Comparison of ENCODE assay signal across 8 cellular contexts in the genomic region with DNA sequence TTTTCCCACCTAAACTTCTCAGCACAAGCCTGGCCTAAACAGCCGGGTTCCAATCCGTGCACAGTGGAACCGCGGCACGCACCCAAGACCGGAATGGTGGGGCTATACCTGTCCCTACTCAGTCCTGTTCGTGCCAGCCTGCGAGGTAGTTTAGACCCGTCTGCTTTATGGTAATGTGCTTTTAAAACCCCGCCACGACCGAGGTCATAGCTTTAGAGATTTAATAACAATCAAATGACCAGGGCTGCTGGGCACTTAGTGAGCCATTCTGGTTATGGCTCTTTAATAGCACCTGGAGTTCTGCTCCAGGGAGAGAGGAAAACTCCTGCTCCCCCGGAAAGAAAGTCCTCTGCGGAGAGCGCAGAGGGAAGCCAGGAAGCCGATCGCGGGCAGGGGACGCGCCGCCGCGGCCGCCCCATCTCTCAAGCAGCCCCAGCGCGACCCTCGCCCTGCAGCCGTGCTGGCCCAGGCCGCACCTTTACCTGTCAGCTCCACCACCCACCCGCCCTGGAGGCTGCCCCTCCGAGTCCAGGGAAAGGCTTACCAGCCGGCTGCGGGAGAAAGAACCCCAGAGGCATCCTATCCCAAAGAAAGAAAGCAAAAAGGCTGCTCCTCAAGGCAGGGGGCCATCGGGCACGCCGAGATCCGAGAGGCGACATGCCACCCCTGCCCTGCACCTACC. TPM values are rescaled to one million over a fixed set of nuclear protein-coding genes. Genes with fewer than 3 reads are reported as not detected.
DNase-seq lines count a peak whose midpoint lies in the region; ATAC-seq, FAIRE-seq and TF ChIP-seq lines count a peak whose summit lies in the region.

No MANE protein-coding gene starts in this region.

- H3K9me3 ChIP-seq in BE2C (no peaks in the 10 kb centered on the region), SJSA1 (replicated peaks) (no peaks in the 10 kb centered on the region), astrocyte (ENCODE audit: insufficient read depth, low read depth, low read length) (no peaks in the 10 kb centered on the region)

- H3K4me3 Mint-ChIP-seq in astrocyte (ENCODE audit: unreplicated experiment): peak overlapping the region; percentile 94

- peak overlapping the region; percentile 92 for H3K9ac ChIP-seq in astrocyte (ENCODE audit: low read length)
- H3K9ac ChIP-seq in rectal smooth muscle tissue (ENCODE audit: low read length): peak overlapping the region; percentile 91

- peak; percentile 28 for DNase-seq in BE2C
- DNase-seq in SJSA1 (ENCODE audit: low read depth in 1 of 2, low spot score in 2 of 2): no peak
- no peak for DNase-seq in astrocyte (ENCODE audit: low read depth)
- peak in 29 of 51 donors; percentile 4 to 80 (median 42) for DNase-seq in hypothalamus (lab: John Stamatoyannopoulos, UW)
- DNase-seq in midbrain (lab: John Stamatoyannopoulos, UW): no peak

- H3K4me1 Mint-ChIP-seq in astrocyte (ENCODE audit: low read depth, unreplicated experiment): peaks cover 7% of the 10 kb centered on the region

- peak overlapping the region; percentile 40 for H3K27ac ChIP-seq in SJSA1
- peak overlapping the region; percentile 74 for H3K27ac ChIP-seq in astrocyte (ENCODE audit: low read depth, low read length)
- peak overlapping the region; percentile 90 for H3K27ac ChIP-seq in rectal smooth muscle tissue (ENCODE audit: low read depth, low read length)

- peaks cover 23% of the 10 kb centered on the region for H3K27me3 ChIP-seq in BE2C
- H3K27me3 ChIP-seq in SJSA1 (replicated peaks): no peaks in the 10 kb centered on the region
- H3K27me3 ChIP-seq in astrocyte (ENCODE audit: insufficient read depth, low read length): peaks cover 3% of the 10 kb centered on the region
- H3K27me3 ChIP-seq in rectal smooth muscle tissue (ENCODE audit: control insufficient read depth, insufficient read depth, low read length): no peaks in the 10 kb centered on the region

- H2AFZ ChIP-seq in astrocyte (ENCODE audit: low read depth, low read length): peak overlapping the region; percentile 94

- H3K4me1 ChIP-seq in BE2C (no peaks in the 10 kb centered on the region), SJSA1 (replicated peaks) (0 out of 2 replicates have a peak, but pooled peaks cover 5% of the 10 kb centered on the region), astrocyte (ENCODE audit: insufficient read depth, low read length) (peaks cover 7% of the 10 kb centered on the region), rectal smooth muscle tissue (ENCODE audit: control insufficient read depth, insufficient read depth, low read length) (peaks cover 5% of the 10 kb centered on the region)

- peaks cover 34% of the 10 kb centered on the region for H4K20me1 ChIP-seq in astrocyte (ENCODE audit: insufficient read depth, low read length)

- H3K27me3 Mint-ChIP-seq in astrocyte (ENCODE audit: low read depth, unreplicated experiment): no peaks in the 10 kb centered on the region

- H3K36me3 ChIP-seq in BE2C (no peaks in the 10 kb centered on the region), SJSA1 (peaks cover 4% of the 10 kb centered on the region), astrocyte (ENCODE audit: insufficient read depth, low read length) (no peaks in the 10 kb centered on the region), rectal smooth muscle tissue (ENCODE audit: control insufficient read depth, insufficient read depth, low read length) (no peaks in the 10 kb centered on the region)

- peak overlapping the region; percentile 95 for H3K4me2 ChIP-seq in astrocyte (ENCODE audit: low read length)

- no peaks in the 10 kb centered on the region for H3K9me3 Mint-ChIP-seq in astrocyte (ENCODE audit: unreplicated experiment)

- ATAC-seq in GM19043 (IDR thresholded peaks at IDR 0.05; ENCODE audit: low read depth, unreplicated experiment): peak; percentile 18
- ATAC-seq in HG03159 (IDR thresholded peaks at IDR 0.05; ENCODE audit: unreplicated experiment): peak; percentile 28

- TF ChIP-seq CTCF in BE2C (IDR thresholded peaks at IDR 0.05; ENCODE audit: low read depth, low read length): no peak
- no peak for TF ChIP-seq CTCF in astrocyte (IDR thresholded peaks at IDR 0.05; ENCODE audit: insufficient read depth, low read depth, low read length)

- FAIRE-seq in astrocyte (lab: Jason Lieb, UNC): no peak

- peak overlapping the region; percentile 83 for H3K4me3 ChIP-seq in BE2C (ENCODE audit: low read depth, low read length)
- H3K4me3 ChIP-seq in SJSA1: peak overlapping the region; percentile 70
- peak overlapping the region; percentile 90 for H3K4me3 ChIP-seq in astrocyte (ENCODE audit: insufficient read depth, low read depth, low read length)
- H3K4me3 ChIP-seq in rectal smooth muscle tissue (ENCODE audit: low read length): peak overlapping the region; percentile 99

- H3K79me2 ChIP-seq in astrocyte (ENCODE audit: insufficient read depth, low read length): peaks cover 18% of the 10 kb centered on the region

- peak overlapping the region; percentile 90 for H3K27ac Mint-ChIP-seq in astrocyte (ENCODE audit: unreplicated experiment)

- no peaks in the 10 kb centered on the region for H3K36me3 Mint-ChIP-seq in astrocyte (ENCODE audit: low read depth, unreplicated experiment)

RNA-seq across cellular contexts. Expression of gene ARL15, which starts 0.5 kb away (rescaled TPM):
- 2.0 TPM for polyA plus RNA-seq in BE2C (2012; ENCODE audit: insufficient read depth, insufficient read length, low read depth)
- 15.4 and 19.5 TPM in 2 replicates for total RNA-seq in SJSA1 (2014; rRNA removed; shearing (Covaris generic))
- 29.1 and 30.3 TPM in 2 replicates for total RNA-seq in astrocyte

Comparison
In these comparisons a context has a peak if more than half of its experiments do, and no peak if none do; other contexts are left out.
1. DNase-seq: peak in BE2C (single experiment) and hypothalamus (29 of 51); none in SJSA1 (0 of 2), astrocyte (single experiment) and midbrain (single experiment).
2. H3K27ac ChIP-seq: peak in every context shown above with its lines; median percentile 90 in rectal smooth muscle tissue; 74 in astrocyte; 40 in SJSA1.
3. Peak in every context shown above with its lines, with median percentiles within 50 percentile points of each other: H3K4me3 ChIP-seq.